13 cellular contexts compared by ENCODE assay signal in genomic region chr9:70557665-70558419, GRCh38.
DNase-seq lines count a peak whose midpoint lies in the region; ATAC-seq, FAIRE-seq and TF ChIP-seq lines count a peak whose summit lies in the region.
"Had no signal": no experiment of that assay in that cellular context is flagged by ENCODE, and none has a peak within 500 bp of the region (broad histone marks: within the 10 kb centered on the region; RNA-seq: fewer than 3 reads in every experiment).

No MANE protein-coding gene starts in this region.

- no peaks in the 10 kb centered on the region for H3K36me3 ChIP-seq in small intestine (ENCODE audit: control insufficient read depth in 2 of 2, insufficient read depth in 2 of 2, low read length in 2 of 2)
- H3K36me3 ChIP-seq: HAP-1, transverse colon had no signal

- no peak overlapping the region for H3K4me3 ChIP-seq in small intestine (ENCODE audit: low read depth in 1 of 2, low read length in 2 of 2)
- H3K4me3 ChIP-seq: HAP-1, transverse colon had no signal

- no peaks in the 10 kb centered on the region for H3K9me3 ChIP-seq in small intestine (ENCODE audit: control insufficient read depth, low read depth)
- H3K9me3 ChIP-seq: HAP-1, transverse colon had no signal

- ATAC-seq in GM19351 (IDR thresholded peaks at IDR 0.05; ENCODE audit: unreplicated experiment): peak; percentile 98
- ATAC-seq in HG02798 (IDR thresholded peaks at IDR 0.05; ENCODE audit: poor library complexity, unreplicated experiment): peak; percentile 97
- ATAC-seq in HG03469 (IDR thresholded peaks at IDR 0.05; ENCODE audit: unreplicated experiment): peak; percentile 98
- ATAC-seq: left colon had no signal

- peaks cover 0 to 8% (median 0%) of the 10 kb centered on the region in 3 donors for H3K27me3 Mint-ChIP-seq in CD14-positive monocyte (ENCODE audit: low read depth in 3 of 3)

- H3K27ac ChIP-seq in small intestine (ENCODE audit: low read depth in 1 of 2, low read length in 1 of 2): no peak overlapping the region
- H3K27ac ChIP-seq: transverse colon had no signal

- no peak overlapping the region for H3K4me3 Mint-ChIP-seq in CD14-positive monocyte
- H3K4me3 Mint-ChIP-seq: T-helper 1 cell treated with Interleukin-12 subunit alpha and Interleukin-12 subunit beta and Interleukin-4 antibody, amounts not matched to agents 30 μg/mL and 1 μg/mL, for 36 hours had no signal

- WGBS in small intestine, 3 donors: 61 to 77% (median 70%) methylated on average over 6 of the region's 6 CpGs

- no peaks in the 10 kb centered on the region for H3K27me3 ChIP-seq in small intestine (ENCODE audit: control insufficient read depth in 2 of 2, insufficient read depth in 2 of 2, low read length in 2 of 2)
- H3K27me3 ChIP-seq: transverse colon had no signal

- intact Hi-C loops in CD14-positive monocyte (cut with micrococcal nuclease): loop anchor here in 1 of 2 donors (5.0 to 10.0 kb wide), 2 partner anchors 44 to 53 kb away; no protein-coding TSS in a partner anchor

- TF ChIP-seq CTCF in CD14-positive monocyte (IDR thresholded peaks at IDR 0.05): no peak

- DNase-seq in CD14-positive monocyte (ENCODE audit: low spot score): no peak
- no peak for DNase-seq in NCI-H526 treated with DMSO at 0.1 percent for 48 hours (lab: John Stamatoyannopoulos, UW)
- DNase-seq in NCI-H2081 (lab: John Stamatoyannopoulos, UW): no peak
- DNase-seq in small intestine: no peak
- DNase-seq in NCI-H69 (lab: John Stamatoyannopoulos, UW): no peak
- DNase-seq: activated T-cell treated with anti-CD3 and anti-CD28 coated beads for 4 hours, left colon, transverse colon had no signal

- peaks cover 37% of the 10 kb centered on the region for H3K4me1 Mint-ChIP-seq in CD14-positive monocyte

- H3K4me1 ChIP-seq in small intestine (ENCODE audit: control insufficient read depth in 2 of 2, insufficient read depth in 1 of 2, low read depth in 1 of 2, low read length in 1 of 2): peaks cover under 1 to 2% of the 10 kb centered on the region in 2 donors

- H3K27ac Mint-ChIP-seq in CD14-positive monocyte: peak overlapping the region; percentile 32 to 87 (median 73)
- H3K27ac Mint-ChIP-seq: T-helper 1 cell treated with Interleukin-12 subunit alpha and Interleukin-12 subunit beta and Interleukin-4 antibody, amounts not matched to agents 30 μg/mL and 1 μg/mL, for 36 hours had no signal

- no peaks in the 10 kb centered on the region for H3K9me3 Mint-ChIP-seq in CD14-positive monocyte
- H3K9me3 Mint-ChIP-seq: T-helper 1 cell treated with Interleukin-12 subunit alpha and Interleukin-12 subunit beta and Interleukin-4 antibody, amounts not matched to agents 30 μg/mL and 1 μg/mL, for 36 hours had no signal

- H3K36me3 Mint-ChIP-seq in CD14-positive monocyte: no peaks in the 10 kb centered on the region

- no peak for FAIRE-seq in small intestine (lab: Jason Lieb, UNC)
